In genomic region chr7:157690058-157690832, GRCh38 we compare ENCODE assay signal across 8 cellular contexts.
DNase-seq lines count a peak whose midpoint lies in the region; ATAC-seq and TF ChIP-seq lines count a peak whose summit lies in the region.

No MANE protein-coding gene starts in this region.

- no CpG with 5 or more reads among the region's 70 CpGs for WGBS in trophoblast cell (ENCODE audit: extremely low coverage, insufficient coverage, insufficient read length)

- no peak for TF ChIP-seq CTCF in NB4 (IDR thresholded peaks at IDR 0.05; ENCODE audit: low read depth, low read length)

- no peak overlapping the region for H2AFZ ChIP-seq in trophoblast cell (ENCODE audit: insufficient read depth, low read length, poor library complexity)

- no peak overlapping the region for H2BK12ac ChIP-seq in trophoblast cell (ENCODE audit: low read length)

- no peak overlapping the region for H4K8ac ChIP-seq in trophoblast cell (ENCODE audit: low read depth, low read length)

- H3K9me3 ChIP-seq in trophoblast cell (ENCODE audit: insufficient read depth, low read depth, low read length) = peaks cover 8% of the 10 kb centered on the region

- no peak overlapping the region for H3K14ac ChIP-seq in trophoblast cell (ENCODE audit: low read length)

- TF ChIP-seq POLR2A in NB4 (IDR thresholded peaks at IDR 0.05; ENCODE audit: extremely low read depth, insufficient read length) = no peak

- no peak overlapping the region for H3K18ac ChIP-seq in trophoblast cell (ENCODE audit: low read length)

- DNase-seq in COR-L47 (lab: John Stamatoyannopoulos, UW) = peak; percentile 42
- DNase-seq in NB4 (ENCODE audit: low read depth) = peak; percentile 83
- DNase-seq in ecto neural progenitor cell (ENCODE audit: low spot score) = peak; percentile 72
- DNase-seq in trophoblast cell = no peak
- DNase-seq in NCI-H2196 (lab: John Stamatoyannopoulos, UW; ENCODE audit: unreplicated experiment) = no peak
- no peak for DNase-seq in NCI-H526 treated with DMSO at 0.1 percent for 48 hours (lab: John Stamatoyannopoulos, UW)

- H2AK5ac ChIP-seq in trophoblast cell (ENCODE audit: low read length) = no peak overlapping the region

- H3K4me2 ChIP-seq in trophoblast cell (ENCODE audit: low read length) = peak overlapping the region; percentile 75

- no peak overlapping the region for H3K23ac ChIP-seq in trophoblast cell (ENCODE audit: low read length)

- no peaks in the 10 kb centered on the region for H3K36me3 ChIP-seq in trophoblast cell (ENCODE audit: control insufficient read depth in 1 of 2, insufficient read depth in 2 of 2, low read length in 2 of 2)

- no peak overlapping the region for H2BK120ac ChIP-seq in trophoblast cell (ENCODE audit: insufficient read depth, low read length, poor library complexity)

- H3K4me3 ChIP-seq in NB4 (ENCODE audit: low read depth, low read length) (peak overlapping the region; percentile 76), trophoblast cell (ENCODE audit: low read depth, low read length) (no peak overlapping the region)

- H2BK5ac ChIP-seq in trophoblast cell (ENCODE audit: low read depth, low read length, poor library complexity) = no peak overlapping the region

- no peak overlapping the region for H3K27ac ChIP-seq in trophoblast cell (ENCODE audit: low read depth, low read length)

- no peaks in the 10 kb centered on the region for H3K79me1 ChIP-seq in trophoblast cell (ENCODE audit: low read length)

- H4K91ac ChIP-seq in trophoblast cell (ENCODE audit: low read depth, low read length) = no peak overlapping the region

- H3K79me2 ChIP-seq in trophoblast cell (ENCODE audit: control insufficient read depth, insufficient read depth, low read length, poor library complexity) = no peaks in the 10 kb centered on the region

- ATAC-seq in HG02870 (IDR thresholded peaks at IDR 0.05; ENCODE audit: unreplicated experiment) = no peak
- no peak for ATAC-seq in HG02623 (IDR thresholded peaks at IDR 0.05; ENCODE audit: unreplicated experiment)

- no peak overlapping the region for H3K9ac ChIP-seq in trophoblast cell (ENCODE audit: low read length)

- no peak overlapping the region for H3K4ac ChIP-seq in trophoblast cell (ENCODE audit: low read depth, low read length)

- H3K4me1 ChIP-seq in trophoblast cell (ENCODE audit: control insufficient read depth in 1 of 2, insufficient read depth in 2 of 2, low read length in 2 of 2) = peaks cover 0 to 4% of the 10 kb centered on the region in 2 experiments

- no peak overlapping the region for H4K12ac ChIP-seq in trophoblast cell (ENCODE audit: low read depth, low read length)

- peaks cover 80% of the 10 kb centered on the region for H3K27me3 ChIP-seq in trophoblast cell (ENCODE audit: insufficient read depth, low read length)

Comparison
In these comparisons a context has a peak if more than half of its experiments do, and no peak if none do; other contexts are left out.
1. DNase-seq: peak in COR-L47 (single experiment), NB4 (single experiment) and ecto neural progenitor cell (single experiment); none in trophoblast cell (0 of 2), NCI-H2196 (single experiment) and NCI-H526 treated with DMSO at 0.1 percent for 48 hours (single experiment).